11 cellular contexts compared by ENCODE assay signal in the genomic region with DNA sequence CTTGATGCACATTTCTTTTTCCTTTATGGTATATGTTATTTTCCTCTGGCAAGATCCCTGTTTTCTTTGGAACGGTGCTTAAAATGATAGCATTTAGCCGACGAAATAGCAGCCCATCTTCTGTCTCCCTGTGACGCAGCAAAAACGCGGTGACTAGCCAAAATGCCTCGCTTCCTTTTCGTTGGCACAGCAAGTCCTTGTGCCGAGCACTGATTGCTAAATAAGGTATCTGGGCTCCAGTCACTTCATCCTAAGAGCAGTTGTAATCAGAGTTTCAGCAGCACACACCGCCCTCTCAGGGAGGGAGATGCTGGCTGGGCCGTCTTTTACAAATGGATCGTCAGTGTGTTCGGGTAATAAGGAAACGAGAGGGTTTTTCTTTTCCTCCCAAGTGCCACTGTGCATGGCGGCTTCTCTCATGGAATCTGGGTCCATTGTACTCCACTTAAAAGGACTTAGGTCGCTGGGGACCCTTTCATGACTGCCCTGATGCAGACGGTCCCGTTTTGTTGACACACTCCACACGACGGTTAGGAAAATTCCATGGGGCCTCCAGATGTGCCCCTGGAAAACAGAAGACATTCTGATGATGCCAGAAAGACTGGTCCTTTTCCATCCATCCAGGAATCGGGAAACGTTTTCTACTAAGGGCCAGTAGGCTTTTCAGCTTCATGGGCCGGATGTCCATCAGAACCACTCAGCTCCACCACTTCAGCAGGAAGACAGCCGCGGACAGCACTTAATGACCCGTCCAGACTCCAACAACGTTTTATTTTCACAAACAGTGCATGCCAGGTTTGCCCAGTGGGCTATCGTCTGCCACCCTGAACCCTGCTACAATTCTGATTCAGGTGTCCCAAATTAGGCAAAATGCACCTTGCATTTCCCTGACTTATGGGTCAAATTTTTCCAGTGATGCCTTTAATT.
DNase-seq lines count a peak whose midpoint lies in the region; ATAC-seq lines count a peak whose summit lies in the region.
"Had no signal": no experiment of that assay in that cellular context is flagged by ENCODE, and none has a peak within 500 bp of the region (broad histone marks: within the 10 kb centered on the region; RNA-seq: fewer than 3 reads in every experiment).

No MANE protein-coding gene starts in this region.

- H3K27me3 ChIP-seq in ectodermal cell (ENCODE audit: control insufficient read depth, insufficient read depth, low read length, poor library complexity, severe bottlenecking) = no peaks in the 10 kb centered on the region

- H3K27ac ChIP-seq in ectodermal cell (ENCODE audit: insufficient read depth, low read depth, low read length, poor library complexity, severe bottlenecking) = peak overlapping the region; percentile 100

- H3K9me3 ChIP-seq in ectodermal cell (ENCODE audit: control insufficient read depth, low read length) = no peaks in the 10 kb centered on the region

- H3K36me3 ChIP-seq in ectodermal cell (ENCODE audit: control insufficient read depth, insufficient read depth, low read length) = no peaks in the 10 kb centered on the region

- H3K4me3 ChIP-seq in ectodermal cell (ENCODE audit: insufficient read depth, low read depth, low read length) = no peak overlapping the region

- DNase-seq in M059J (ENCODE audit: low read depth) = peak; percentile 66
- DNase-seq in inferior parietal cortex (ENCODE audit: extremely low spot score) = peak; percentile 62
- DNase-seq in superior temporal gyrus (ENCODE audit: extremely low spot score) = peak; percentile 76
- DNase-seq in RKO (ENCODE audit: low spot score) = no peak
- DNase-seq in central memory CD4-positive, alpha-beta T cell = no peak
- no peak for DNase-seq in activated CD4-positive, CD25-positive, alpha-beta regulatory T cell treated with anti-CD3 and anti-CD28 coated beads, Interleukin-2, amount 50 U/mL, for 72 hours
- DNase-seq: activated gamma-delta T cell; naive thymus-derived CD4-positive, alpha-beta T cell; NCI-H82 had no signal

- no peak for ATAC-seq in HG02970 (IDR thresholded peaks at IDR 0.05; ENCODE audit: low FRiP score, unreplicated experiment)
- ATAC-seq: naive thymus-derived CD4-positive, alpha-beta T cell had no signal

- H3K4me1 ChIP-seq in ectodermal cell (ENCODE audit: control insufficient read depth, insufficient read depth, low read length) = peaks cover 72% of the 10 kb centered on the region

- 21 to 25% methylated on average over 28 of the region's 28 CpGs for WGBS in ectodermal cell, 2 experiments

Comparison
In these comparisons a context has a peak if more than half of its experiments do, and no peak if none do; other contexts are left out.
1. DNase-seq: peak in M059J (single experiment), inferior parietal cortex (single experiment) and superior temporal gyrus (single experiment); none in RKO (single experiment), central memory CD4-positive, alpha-beta T cell (single experiment) and activated CD4-positive, CD25-positive, alpha-beta regulatory T cell treated with anti-CD3 and anti-CD28 coated beads, Interleukin-2, amount 50 U/mL, for 72 hours (single experiment).